8 cellular contexts compared by ENCODE assay signal in the genomic region with DNA sequence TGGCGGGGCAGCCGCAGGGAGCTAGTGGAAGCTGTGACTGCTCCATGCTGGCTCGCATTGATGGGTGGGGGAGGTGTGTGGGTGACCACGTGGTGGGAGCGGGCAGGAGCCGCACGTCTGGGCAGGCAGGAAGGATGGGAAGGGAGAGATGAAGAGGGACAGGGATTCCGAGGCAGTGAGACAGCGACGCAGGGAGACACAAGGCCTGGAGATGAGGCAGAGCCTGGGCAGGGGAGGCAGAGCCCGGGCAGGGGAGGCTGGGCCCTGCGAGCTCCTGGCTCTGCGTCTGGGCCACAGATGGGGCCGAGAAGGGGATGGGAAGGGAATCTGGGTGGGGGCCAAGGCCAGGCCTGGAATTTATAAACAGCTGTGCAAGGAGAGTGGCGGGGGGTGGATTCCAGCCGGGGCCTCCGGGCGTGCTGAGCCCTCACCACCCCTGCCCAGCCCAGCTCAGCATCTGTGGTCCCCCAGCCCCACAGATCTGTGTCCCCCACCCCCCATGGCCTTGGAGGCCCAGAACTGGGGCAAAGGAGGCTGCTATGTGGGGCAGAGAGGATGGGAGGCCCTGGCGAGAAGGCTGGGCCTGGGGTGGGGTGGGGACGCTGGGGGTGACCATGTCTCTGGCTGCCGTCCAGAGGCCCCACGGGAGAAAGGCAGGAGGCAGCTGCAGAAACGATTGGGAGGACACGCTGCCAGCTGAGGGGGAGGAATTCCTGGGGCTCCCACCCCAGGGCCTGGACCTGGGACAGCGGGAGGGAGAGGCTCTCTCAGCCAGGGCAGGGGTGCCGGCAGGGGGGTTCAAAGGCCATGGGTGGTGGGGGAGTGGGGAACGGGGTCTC. TPM values are rescaled to one million over a fixed set of nuclear protein-coding genes. Genes with fewer than 3 reads are reported as not detected.
A peak's percentile ranks its signal among the peaks of the same experiment; 100 is the strongest.
DNase-seq lines count a peak whose midpoint lies in the region; ATAC-seq lines count a peak whose summit lies in the region.

No MANE protein-coding gene starts in this region.

- H3K4me1 Mint-ChIP-seq in activated CD4-positive, alpha-beta memory T cell treated with anti-CD3 and anti-CD28 coated beads, Interleukin-2, amount 10 ng/mL, durations not matched to agents 7 days and 5 days: no peaks in the 10 kb centered on the region

- DNase-seq in AG08396 (ENCODE audit: low spot score) (peak; percentile 94), NCI-H524 treated with DMSO at 0.1 percent for 48 hours (lab: John Stamatoyannopoulos, UW) (peak; percentile 41), myocyte (ENCODE audit: low read depth) (peak; percentile 99), NCI-H1105 (lab: John Stamatoyannopoulos, UW) (no peak)
- no peak for DNase-seq in NK-92 treated with Interleukin-12 subunit alpha and Interleukin-12 subunit beta, amount 100 ng/mL, for 24 hours (lab: John Stamatoyannopoulos, UW)
- no peak for DNase-seq in activated CD4-positive, alpha-beta memory T cell treated with anti-CD3 and anti-CD28 coated beads, Interleukin-2, amount 10 ng/mL, durations not matched to agents 7 days and 5 days

- no peak overlapping the region for H3K27ac Mint-ChIP-seq in activated CD4-positive, alpha-beta memory T cell treated with anti-CD3 and anti-CD28 coated beads, Interleukin-2, amount 10 ng/mL, durations not matched to agents 7 days and 5 days

- no peaks in the 10 kb centered on the region for H3K9me3 Mint-ChIP-seq in activated CD4-positive, alpha-beta memory T cell treated with anti-CD3 and anti-CD28 coated beads, Interleukin-2, amount 10 ng/mL, durations not matched to agents 7 days and 5 days

- peaks cover 18% of the 10 kb centered on the region for H3K27me3 Mint-ChIP-seq in activated CD4-positive, alpha-beta memory T cell treated with anti-CD3 and anti-CD28 coated beads, Interleukin-2, amount 10 ng/mL, durations not matched to agents 7 days and 5 days

- H3K4me3 Mint-ChIP-seq in activated CD4-positive, alpha-beta memory T cell treated with anti-CD3 and anti-CD28 coated beads, Interleukin-2, amount 10 ng/mL, durations not matched to agents 7 days and 5 days: no peak overlapping the region

- no peaks in the 10 kb centered on the region for H3K36me3 Mint-ChIP-seq in activated CD4-positive, alpha-beta memory T cell treated with anti-CD3 and anti-CD28 coated beads, Interleukin-2, amount 10 ng/mL, durations not matched to agents 7 days and 5 days (ENCODE audit: low read depth)

- POLR2A ChIA-PET in activated CD4-positive, alpha-beta memory T cell treated with anti-CD3 and anti-CD28 coated beads, Interleukin-2, amount 10 ng/mL, durations not matched to agents 7 days and 5 days (lab: Charles Lee): no interaction called here

- CTCF ChIA-PET in activated CD4-positive, alpha-beta memory T cell treated with anti-CD3 and anti-CD28 coated beads, Interleukin-2, amount 10 ng/mL, durations not matched to agents 7 days and 5 days (lab: Charles Lee): interaction anchor here (1.2 kb wide), 1 partner anchor 12 kb away, joined by 4 read pairs; no protein-coding TSS in a partner anchor

- ATAC-seq in esophagus mucosa (peak; percentile 84), GM19463 (IDR thresholded peaks at IDR 0.05; ENCODE audit: unreplicated experiment) (no peak)

RNA-seq across cellular contexts. Expression of gene EHD2, which starts 6.0 kb away (rescaled TPM):
- 37.0 TPM for total RNA-seq in esophagus mucosa
- total RNA-seq in myocyte: 97.9 and 124 TPM in 2 replicates
- polyA plus RNA-seq in myocyte (2012): 275 TPM
- not detected for total RNA-seq in activated CD4-positive, alpha-beta memory T cell treated with anti-CD3 and anti-CD28 coated beads, Interleukin-2, amount 10 ng/mL, durations not matched to agents 7 days and 5 days

RNA-seq across cellular contexts. Expression of gene NOP53, which starts 26.1 kb away (rescaled TPM):
- total RNA-seq in esophagus mucosa (218 TPM), myocyte (101 and 106 TPM in 2 replicates)
- 164 TPM for polyA plus RNA-seq in myocyte (2012)
- 100 to 1,000 TPM; 257 to 271 TPM for total RNA-seq in activated CD4-positive, alpha-beta memory T cell treated with anti-CD3 and anti-CD28 coated beads, Interleukin-2, amount 10 ng/mL, durations not matched to agents 7 days and 5 days

RNA-seq across cellular contexts. Expression of gene SELENOW, which starts 59.2 kb away (rescaled TPM):
- 152 TPM for total RNA-seq in esophagus mucosa
- total RNA-seq in myocyte: 2,157 and 3,026 TPM in 2 replicates
- 740 TPM for polyA plus RNA-seq in myocyte (2012)
- 100 to 1,000 TPM; 110 to 120 TPM for total RNA-seq in activated CD4-positive, alpha-beta memory T cell treated with anti-CD3 and anti-CD28 coated beads, Interleukin-2, amount 10 ng/mL, durations not matched to agents 7 days and 5 days

Comparison
In these comparisons a context has a peak if more than half of its experiments do, and no peak if none do; other contexts are left out.
1. DNase-seq: peak in AG08396 (single experiment), NCI-H524 treated with DMSO at 0.1 percent for 48 hours (single experiment) and myocyte (single experiment); none in NCI-H1105 (single experiment), NK-92 treated with Interleukin-12 subunit alpha and Interleukin-12 subunit beta, amount 100 ng/mL, for 24 hours (single experiment) and activated CD4-positive, alpha-beta memory T cell treated with anti-CD3 and anti-CD28 coated beads, Interleukin-2, amount 10 ng/mL, durations not matched to agents 7 days and 5 days (single experiment).
2. RNA of gene EHD2, which starts 6.0 kb away (total RNA-seq): 97.9 to 124 TPM in myocyte and 37.0 TPM in esophagus mucosa (single experiment); not detected in activated CD4-positive, alpha-beta memory T cell treated with anti-CD3 and anti-CD28 coated beads, Interleukin-2, amount 10 ng/mL, durations not matched to agents 7 days and 5 days; every median in the first group is over 10 times any median in the second.
3. RNA of gene SELENOW, which starts 59.2 kb away (total RNA-seq): 2,157 to 3,026 TPM in myocyte; 152 TPM in esophagus mucosa (single experiment) and 110 to 120 TPM in activated CD4-positive, alpha-beta memory T cell treated with anti-CD3 and anti-CD28 coated beads, Interleukin-2, amount 10 ng/mL, durations not matched to agents 7 days and 5 days; every median in the first group is over 10 times any median in the second.